Comparison of ENCODE assay signal across 8 cellular contexts in the genomic region with DNA sequence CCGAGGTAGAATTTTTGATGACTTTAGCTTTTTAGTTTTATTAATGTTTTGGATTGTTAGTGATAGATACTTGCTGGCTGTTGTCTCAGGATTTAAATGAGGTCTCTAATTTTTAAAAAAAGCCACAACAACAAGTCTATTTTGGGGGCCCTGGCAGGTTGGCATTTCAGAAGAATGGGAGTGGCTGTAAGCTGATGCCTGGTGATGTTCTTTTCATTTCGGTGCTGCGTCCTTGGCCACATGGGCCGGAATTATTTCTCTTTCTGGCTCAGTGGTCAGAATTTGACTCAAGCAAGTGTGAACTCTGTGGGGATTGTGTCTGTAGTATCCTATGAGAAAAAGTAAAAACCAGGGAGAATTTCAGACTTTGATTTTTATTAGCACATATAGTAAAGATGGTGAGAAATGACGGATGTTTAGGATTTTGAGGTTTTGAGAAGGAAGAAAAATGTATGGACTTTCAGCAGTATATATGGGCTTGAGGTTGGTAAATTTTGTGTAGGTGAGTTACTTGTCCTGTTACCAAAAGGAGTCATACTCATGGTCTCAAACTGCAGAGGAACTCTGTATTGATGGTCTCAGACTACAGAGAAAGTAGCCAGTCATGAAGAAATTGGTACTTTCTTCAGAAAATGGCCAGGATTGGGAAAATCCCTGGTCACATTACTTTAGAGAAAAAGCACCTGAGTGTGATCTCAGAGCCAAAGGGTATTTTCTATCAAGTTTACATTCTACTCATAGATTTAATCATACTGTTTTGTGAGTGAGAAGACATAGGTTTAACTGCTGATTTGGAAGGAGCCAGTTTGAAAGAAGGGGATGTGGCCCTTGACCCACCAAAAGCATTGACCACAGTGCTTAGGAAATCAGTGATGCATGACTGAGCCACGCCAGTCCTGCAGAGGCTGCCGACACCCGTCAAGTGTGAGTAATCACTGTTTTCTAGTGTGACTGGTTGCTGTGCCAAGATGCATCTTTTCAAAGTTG.
A peak's percentile ranks its signal among the peaks of the same experiment; 100 is the strongest.
DNase-seq lines count a peak whose midpoint lies in the region; ATAC-seq and TF ChIP-seq lines count a peak whose summit lies in the region.

No MANE protein-coding gene starts in this region.

- no peak for TF ChIP-seq CTCF in GM12864 (IDR thresholded peaks at IDR 0.05; ENCODE audit: low read depth, low read length, missing control alignments)
- no peak for TF ChIP-seq CTCF in right lobe of liver (IDR thresholded peaks at IDR 0.05)

- peaks cover 54% of the 10 kb centered on the region for H3K36me3 Mint-ChIP-seq in activated naive CD8-positive, alpha-beta T cell treated with anti-CD3 and anti-CD28 coated beads for 36 hours

- peaks cover 0 to 59% (median 8%) of the 10 kb centered on the region in 4 donors for H3K4me1 ChIP-seq in right lobe of liver

- peak overlapping the region; percentile 72 for H3K4me3 Mint-ChIP-seq in activated naive CD8-positive, alpha-beta T cell treated with anti-CD3 and anti-CD28 coated beads for 36 hours

- TF ChIP-seq POLR2A in right lobe of liver (IDR thresholded peaks at IDR 0.05): peak; percentile 21

- DNase-seq in GM12864 (ENCODE audit: low read depth) (peak; percentile 77), right lobe of liver (peak in 1 of 3 donors; percentile 56), stromal cell of bone marrow (ENCODE audit: low read depth) (peak; percentile 73), UCSD-AML1 (lab: John Stamatoyannopoulos, UW; ENCODE audit: unreplicated experiment) (no peak), OCI-M2 (lab: John Stamatoyannopoulos, UW; ENCODE audit: unreplicated experiment) (no peak)
- DNase-seq in activated naive CD8-positive, alpha-beta T cell treated with anti-CD3 and anti-CD28 coated beads for 36 hours: peak; percentile 55

- peak overlapping the region; percentile 44; the same call in 1 of the 2 replicates for H3K4me3 ChIP-seq in GM12864 (ENCODE audit: low read depth, low read length)
- peak overlapping the region; percentile 20 to 52 (median 52) for H3K4me3 ChIP-seq in right lobe of liver

- H3K27ac ChIP-seq in KOPT-K1 (ENCODE audit: low read depth, low read length, poor library complexity, severe bottlenecking) (peak overlapping the region; percentile 83), right lobe of liver (peak overlapping the region; percentile 86 to 98 (median 96))

- H3K27me3 ChIP-seq in right lobe of liver: no peaks in the 10 kb centered on the region

- H3K9me3 ChIP-seq in KOPT-K1 (ENCODE audit: insufficient read depth, low read length, poor library complexity, severe bottlenecking) (no peaks in the 10 kb centered on the region), right lobe of liver (no peaks in the 10 kb centered on the region)

- H3K9me3 Mint-ChIP-seq in activated naive CD8-positive, alpha-beta T cell treated with anti-CD3 and anti-CD28 coated beads for 36 hours: no peaks in the 10 kb centered on the region

- intact Hi-C loops in right lobe of liver (cut with DNase I): no loop called here

- 6% methylated on average over 8 of the region's 8 CpGs for WGBS in right lobe of liver (ENCODE audit: insufficient coverage, low coverage, low lambda C conversion rate, missing lambda C conversion rate)

- H3K27ac Mint-ChIP-seq in activated naive CD8-positive, alpha-beta T cell treated with anti-CD3 and anti-CD28 coated beads for 36 hours: peak overlapping the region; percentile 90

- H3K4me1 Mint-ChIP-seq in activated naive CD8-positive, alpha-beta T cell treated with anti-CD3 and anti-CD28 coated beads for 36 hours: peaks cover 70% of the 10 kb centered on the region

- H3K27me3 Mint-ChIP-seq in activated naive CD8-positive, alpha-beta T cell treated with anti-CD3 and anti-CD28 coated beads for 36 hours: no peaks in the 10 kb centered on the region

- H3K36me3 ChIP-seq in KOPT-K1 (ENCODE audit: insufficient read depth, low read length) (peaks cover 15% of the 10 kb centered on the region; the same call in 1 of the 2 replicates), right lobe of liver (peaks cover 0 to 7% (median 2%) of the 10 kb centered on the region in 4 donors)

- ATAC-seq in GM21528 (IDR thresholded peaks at IDR 0.05; ENCODE audit: low FRiP score, unreplicated experiment) (peak; percentile 46), right lobe of liver (peak in 1 of 4 donors; percentile 26)

Comparison
In these comparisons a context has a peak if more than half of its experiments do, and no peak if none do; other contexts are left out.
1. DNase-seq: peak in GM12864 (single experiment), activated naive CD8-positive, alpha-beta T cell treated with anti-CD3 and anti-CD28 coated beads for 36 hours (single experiment) and stromal cell of bone marrow (single experiment); none in UCSD-AML1 (single experiment) and OCI-M2 (single experiment).